In the genomic region with DNA sequence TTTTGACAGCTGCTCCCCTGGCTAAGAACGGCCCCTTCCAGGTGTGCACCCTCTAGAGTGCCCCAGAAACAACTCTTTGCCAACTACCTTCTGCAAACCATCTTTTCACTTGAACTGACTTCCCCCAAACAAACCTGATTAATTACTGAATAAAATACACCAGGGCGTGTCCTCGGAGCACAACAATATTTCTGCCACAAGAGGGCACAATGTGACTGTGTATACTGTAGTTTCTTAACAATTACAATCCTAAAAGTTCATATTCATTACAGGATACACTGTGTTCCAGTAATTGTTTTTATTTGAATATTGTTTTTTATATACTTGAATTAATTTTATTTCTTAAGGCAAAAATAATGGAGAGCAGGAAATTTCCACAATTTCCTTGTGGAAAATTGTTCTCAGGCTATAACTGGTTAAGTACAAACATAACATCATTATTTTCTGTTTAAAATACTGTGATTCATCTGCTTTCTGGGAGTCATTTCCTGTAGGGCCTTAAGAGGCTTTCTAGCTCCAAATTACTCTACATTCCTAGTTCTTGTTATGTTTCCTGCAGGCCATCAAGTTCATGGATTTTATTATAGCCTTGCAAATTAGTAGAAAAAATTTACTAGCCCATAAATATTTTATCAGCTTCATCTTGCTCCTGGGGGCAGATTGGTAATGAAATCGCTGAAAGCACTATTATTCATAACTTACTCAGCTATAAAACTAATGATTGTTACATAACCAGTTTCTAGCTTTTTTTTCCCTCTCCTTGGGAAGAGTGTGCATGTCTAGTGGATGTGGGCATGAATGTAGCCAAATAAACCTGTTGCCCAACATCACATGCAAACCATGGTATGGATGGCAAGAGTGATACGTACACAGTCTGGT, we compare ENCODE assay signal across 8 cellular contexts. TPM values are rescaled to one million over a fixed set of nuclear protein-coding genes. Genes with fewer than 3 reads are reported as not detected.
DNase-seq lines count a peak whose midpoint lies in the region; ATAC-seq and TF ChIP-seq lines count a peak whose summit lies in the region.

No MANE protein-coding gene starts in this region.

- H3K4ac ChIP-seq in mesenchymal stem cell (ENCODE audit: low read depth in 1 of 2, low read length in 2 of 2) = peak overlapping the region in 1 of 2 experiments; percentile 97

- peak in 4 of 5 donors; percentile 57 to 61 (median 60) for DNase-seq in CD4-positive, alpha-beta memory T cell
- DNase-seq in HCT116 (ENCODE audit: low read depth, low spot score) (peak; percentile 56), NCI-H446 treated with DMSO at 0.1 percent for 48 hours (lab: John Stamatoyannopoulos, UW) (peak; percentile 17), dermis microvascular lymphatic vessel endothelial cell (ENCODE audit: low read depth in 2 of 2) (peak; percentile 65 to 94), mesenchymal stem cell (peak; percentile 88)
- peak; percentile 15 to 38 for DNase-seq in activated CD4-positive, alpha-beta T cell treated with anti-CD3 and anti-CD28 coated beads for 24 hours (ENCODE audit: low read depth in 2 of 2)
- peak; percentile 43 for DNase-seq in stimulated activated naive CD8-positive, alpha-beta T cell treated with anti-CD3 and anti-CD28 coated beads, Interleukin-15, Interleukin-2, amounts not matched to agents 100 U/mL and 50 U/mL, for 24 hours

- H3K4me1 ChIP-seq in CD4-positive, alpha-beta memory T cell (ENCODE audit: insufficient read depth, low read length) = no peaks in the 10 kb centered on the region
- H3K4me1 ChIP-seq in HCT116 (ENCODE audit: control insufficient read depth in 1 of 2, insufficient read depth in 2 of 2, low read length in 2 of 2) (peaks cover 0 to 28% of the 10 kb centered on the region in 2 experiments; a peak in 2 of 4 replicates), mesenchymal stem cell (ENCODE audit: control insufficient read depth, insufficient read depth, low read depth, low read length) (peaks cover 7% of the 10 kb centered on the region)

- H3K9me2 ChIP-seq in HCT116 (ENCODE audit: insufficient read depth) = no peaks in the 10 kb centered on the region

- no peak overlapping the region for H3K4me3 Mint-ChIP-seq in CD4-positive, alpha-beta memory T cell

- WGBS in mesenchymal stem cell = 20% methylated on average over 2 of the region's 5 CpGs

- POLR2A ChIA-PET in CD4-positive, alpha-beta memory T cell (lab: Charles Lee; ENCODE audit: partially characterized antibody) = interaction anchor here (1.1 kb wide), 1 partner anchor 431 kb away, joined by 3 read pairs; no protein-coding TSS in a partner anchor
- POLR2A ChIA-PET in HCT116 (lab: Charles Lee) = interaction anchor here (0.8 to 1.2 kb wide), 2 partner anchors 346 to 351 kb away, joined by 3 to 4 read pairs; a partner anchor contains a TSS

- H2AK5ac ChIP-seq in mesenchymal stem cell (ENCODE audit: low read length, severe bottlenecking) = no peak overlapping the region

- no peak for TF ChIP-seq POLR2A in HCT116 (IDR thresholded peaks at IDR 0.05; ENCODE audit: borderline replicate concordance, extremely low read depth, insufficient read depth, insufficient read length)

- peak overlapping the region; percentile 80 for H4K8ac ChIP-seq in mesenchymal stem cell (ENCODE audit: low read length)

- peak; percentile 62 to 87 (median 76) for TF ChIP-seq CTCF in HCT116 (IDR thresholded peaks at IDR 0.05 in 2 of 3, conservative IDR thresholded peaks at IDR 0.05 in 1 of 3; ENCODE audit: borderline replicate concordance in 1 of 3, insufficient read depth in 1 of 3, low read depth in 2 of 3, low read length in 2 of 3)

- H3K4me2 ChIP-seq in HCT116 (ENCODE audit: low read length) = 0 out of 2 replicates have a peak overlapping the region, but pooled peaks have one; percentile 4
- no peak overlapping the region for H3K4me2 ChIP-seq in mesenchymal stem cell (ENCODE audit: low read length, poor library complexity, severe bottlenecking)

- no peak overlapping the region for H3K27ac Mint-ChIP-seq in CD4-positive, alpha-beta memory T cell

- peaks cover 0 to 7% (median 3%) of the 10 kb centered on the region in 4 donors for H3K4me1 Mint-ChIP-seq in CD4-positive, alpha-beta memory T cell

- H3K14ac ChIP-seq in mesenchymal stem cell (ENCODE audit: low read length in 2 of 2) = peak overlapping the region in 1 of 2 experiments; percentile 81

- TF ChIP-seq RAD21 in HCT116 (IDR thresholded peaks at IDR 0.05; ENCODE audit: low read depth) = peak; percentile 95

- peak overlapping the region in 1 of 2 experiments; percentile 69 for H3K23ac ChIP-seq in mesenchymal stem cell (ENCODE audit: low read length in 2 of 2)

- intact Hi-C loops in CD4-positive, alpha-beta memory T cell (cut with micrococcal nuclease) = loop anchor here (1.0 to 5.0 kb wide), 6 partner anchors 154 to 682 kb away; a partner anchor contains a TSS
- intact Hi-C loops in HCT116 (cut with micrococcal nuclease) = loop anchor here (1.0 to 5.0 kb wide), 6 partner anchors 154 to 731 kb away; a partner anchor contains a TSS

- peak overlapping the region in 1 of 2 experiments; percentile 97 for H2BK12ac ChIP-seq in mesenchymal stem cell (ENCODE audit: low read length in 2 of 2)

- H3K36me3 ChIP-seq in CD4-positive, alpha-beta memory T cell (ENCODE audit: insufficient read depth, low read length) = no peaks in the 10 kb centered on the region
- H3K36me3 ChIP-seq in HCT116 (ENCODE audit: control insufficient read depth in 1 of 2, insufficient read depth in 2 of 2, low read length in 2 of 2) = no peaks in the 10 kb centered on the region
- no peaks in the 10 kb centered on the region for H3K36me3 ChIP-seq in mesenchymal stem cell (ENCODE audit: control insufficient read depth in 1 of 2, insufficient read depth in 2 of 2, low read depth in 1 of 2, low read length in 2 of 2)

- no peaks in the 10 kb centered on the region for H3K27me3 ChIP-seq in CD4-positive, alpha-beta memory T cell (ENCODE audit: insufficient read depth, low read length)
- H3K27me3 ChIP-seq in HCT116 (ENCODE audit: insufficient read depth, low read length) = no peaks in the 10 kb centered on the region
- no peaks in the 10 kb centered on the region for H3K27me3 ChIP-seq in mesenchymal stem cell (ENCODE audit: control insufficient read depth in 1 of 2, insufficient read depth in 1 of 2, low read length in 2 of 2)

- no peaks in the 10 kb centered on the region for H3K36me3 Mint-ChIP-seq in CD4-positive, alpha-beta memory T cell

- peak overlapping the region; percentile 65 to 93 for H3K18ac ChIP-seq in mesenchymal stem cell (ENCODE audit: low read depth in 1 of 2, low read length in 2 of 2)

- RAD21 ChIA-PET in HCT116 (lab: Charles Lee; ENCODE audit: low non-redundant PET in 1 of 2, low total read pairs in 2 of 2, uncharacterized antibody in 2 of 2, unreplicated experiment in 2 of 2) = no interaction called here

- no peaks in the 10 kb centered on the region for H3K79me2 ChIP-seq in HCT116 (ENCODE audit: insufficient read depth, low read length)

- H3K9me3 Mint-ChIP-seq in CD4-positive, alpha-beta memory T cell = no peaks in the 10 kb centered on the region

- no peak overlapping the region for H2BK5ac ChIP-seq in mesenchymal stem cell (ENCODE audit: low read depth, low read length, poor library complexity, severe bottlenecking)

- H2AFZ ChIP-seq in HCT116 (ENCODE audit: low read depth, low read length, poor library complexity, severe bottlenecking) (peak overlapping the region; percentile 63), mesenchymal stem cell (ENCODE audit: low read depth, low read length) (no peak overlapping the region)

- no TSS peak for BruUV-seq in HCT116 (replicated peaks; lab: Mats Ljungman, UMichigan)

- no peaks in the 10 kb centered on the region for H4K20me1 ChIP-seq in HCT116 (ENCODE audit: insufficient read depth)

- no peak overlapping the region for H3K4me3 ChIP-seq in CD4-positive, alpha-beta memory T cell (ENCODE audit: low read length in 2 of 2)
- no peak overlapping the region for H3K4me3 ChIP-seq in HCT116 (replicated peaks in 1 of 2; ENCODE audit: low read depth in 1 of 2, low read length in 2 of 2)
- H3K4me3 ChIP-seq in mesenchymal stem cell (ENCODE audit: insufficient read depth in 1 of 2, low read depth in 1 of 2, low read length in 2 of 2) = no peak overlapping the region

- no peak overlapping the region for H4K91ac ChIP-seq in mesenchymal stem cell (ENCODE audit: low read length)

- no peaks in the 10 kb centered on the region for H3K27me3 Mint-ChIP-seq in CD4-positive, alpha-beta memory T cell

- CTCF ChIA-PET in CD4-positive, alpha-beta memory T cell (lab: Charles Lee; ENCODE audit: partially characterized antibody) = interaction anchor here (0.7 to 7.8 kb wide), 23 partner anchors 10 to 473 kb away, joined by 3 to 71 read pairs (median 4); no protein-coding TSS in a partner anchor
- CTCF ChIA-PET in HCT116 (lab: Charles Lee) = interaction anchor here (0.7 to 1.7 kb wide), 8 partner anchors 154 to 731 kb away, joined by 3 to 10 read pairs (median 4); a partner anchor contains a TSS

- no peak overlapping the region for H3K27ac ChIP-seq in CD4-positive, alpha-beta memory T cell (ENCODE audit: low read depth, low read length)
- H3K27ac ChIP-seq in HCT116 (ENCODE audit: low read depth, low read length) (no peak overlapping the region), mesenchymal stem cell (ENCODE audit: low read length, poor library complexity, severe bottlenecking) (peak overlapping the region; percentile 16)

- no peaks in the 10 kb centered on the region for H3K79me1 ChIP-seq in mesenchymal stem cell (replicated peaks; ENCODE audit: low read length, poor library complexity, severe bottlenecking)

- no peak overlapping the region for H2BK120ac ChIP-seq in mesenchymal stem cell (ENCODE audit: low read depth, low read length)

- H3K9me3 ChIP-seq in CD4-positive, alpha-beta memory T cell (ENCODE audit: control insufficient read depth in 1 of 2, low read length in 2 of 2) = no peaks in the 10 kb centered on the region
- H3K9me3 ChIP-seq in HCT116 (ENCODE audit: control insufficient read depth in 1 of 2, insufficient read depth in 1 of 2, low read depth in 1 of 2, low read length in 2 of 2) (no peaks in the 10 kb centered on the region), mesenchymal stem cell (ENCODE audit: control insufficient read depth, low read length) (no peaks in the 10 kb centered on the region)

- ATAC-seq in HCT116 (peak; percentile 82), GM18861 (IDR thresholded peaks at IDR 0.05; ENCODE audit: unreplicated experiment) (no peak)
- ATAC-seq in stimulated activated naive CD8-positive, alpha-beta T cell treated with anti-CD3 and anti-CD28 coated beads, Interleukin-15, Interleukin-2, amounts not matched to agents 100 U/mL and 50 U/mL, for 24 hours = peak; percentile 44

- no peak overlapping the region for H2BK15ac ChIP-seq in mesenchymal stem cell (ENCODE audit: low read depth, poor library complexity, severe bottlenecking)

- H3K9ac ChIP-seq in HCT116 (ENCODE audit: low read length) (no peak overlapping the region), mesenchymal stem cell (ENCODE audit: low read length) (peak overlapping the region; percentile 59)

TF ChIP-seq in HCT116, 20 proteins besides CTCF, POLR2A, EP300 and RAD21 (continues in another document):
- TF ChIP-seq EZH2phosphoT487 (IDR thresholded peaks at IDR 0.05; ENCODE audit: borderline replicate concordance) = no peak

RNA-seq across cellular contexts. Expression of a gene that starts 51.9 kb away (rescaled TPM):
- total RNA-seq in CD4-positive, alpha-beta memory T cell = not detected
- polyA plus RNA-seq in CD4-positive, alpha-beta memory T cell = not detected
- total RNA-seq in HCT116 (2021; ENCODE audit: unreplicated experiment) (not detected), dermis microvascular lymphatic vessel endothelial cell (not detected in 2 replicates)
- polyA plus RNA-seq in HCT116 (2012) = not detected in 2 replicates
- not detected for polyA plus RNA-seq in mesenchymal stem cell (2013, experiment 1 of 2)
- not detected for polyA plus RNA-seq in mesenchymal stem cell (2013, experiment 2 of 2)

Comparison
In these comparisons a context has a peak if more than half of its experiments do, and no peak if none do; other contexts are left out.
1. DNase-seq: peak in every context shown above with its lines; median percentile 88 in mesenchymal stem cell; 80 in dermis microvascular lymphatic vessel endothelial cell; 60 in CD4-positive, alpha-beta memory T cell; 56 in HCT116; 43 in stimulated activated naive CD8-positive, alpha-beta T cell treated with anti-CD3 and anti-CD28 coated beads, Interleukin-15, Interleukin-2, amounts not matched to agents 100 U/mL and 50 U/mL, for 24 hours; 26 in activated CD4-positive, alpha-beta T cell treated with anti-CD3 and anti-CD28 coated beads for 24 hours; 17 in NCI-H446 treated with DMSO at 0.1 percent for 48 hours.